In the genomic region with DNA sequence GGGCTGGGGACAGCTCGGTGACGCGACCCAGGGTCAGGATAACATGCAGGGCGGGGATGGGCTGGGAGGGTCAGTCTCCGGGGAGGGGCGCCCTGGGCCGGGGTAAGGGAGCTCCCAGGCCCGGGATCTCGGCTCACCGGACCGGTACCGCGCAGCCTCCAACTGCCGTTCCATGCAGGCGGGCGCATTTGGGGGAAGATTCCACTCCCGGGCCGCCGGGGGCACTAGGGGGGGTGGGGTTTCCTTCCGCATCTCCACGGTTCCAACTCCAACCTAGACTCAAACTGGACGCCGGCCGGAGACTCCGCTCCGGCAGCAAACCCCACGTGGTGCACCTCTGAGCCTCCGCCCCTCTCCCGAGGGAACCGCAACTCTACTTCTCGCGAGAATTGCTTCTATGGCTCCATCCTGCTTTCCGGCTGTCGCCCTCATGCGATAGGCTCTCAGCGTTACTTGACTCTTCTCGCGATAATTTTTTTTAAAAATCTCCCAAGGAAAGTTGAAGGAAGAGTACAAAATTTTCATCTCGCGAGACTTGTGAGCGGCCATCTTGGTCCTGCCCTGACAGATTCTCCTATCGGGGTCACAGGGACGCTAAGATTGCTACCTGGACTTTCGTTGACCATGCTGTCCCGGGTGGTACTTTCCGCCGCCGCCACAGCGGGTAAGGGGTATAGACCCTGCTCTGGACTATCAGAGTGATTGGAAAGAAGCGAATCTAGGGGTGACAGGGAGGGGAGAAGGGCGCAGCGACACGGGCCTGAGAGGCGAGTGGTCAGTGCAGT, we compare ENCODE assay signal across 8 cellular contexts. TPM values are rescaled to one million over a fixed set of nuclear protein-coding genes. Genes with fewer than 3 reads are reported as not detected.
A peak's percentile ranks its signal among the peaks of the same experiment; 100 is the strongest.
DNase-seq lines count a peak whose midpoint lies in the region; ATAC-seq, FAIRE-seq and TF ChIP-seq lines count a peak whose summit lies in the region.

A gene with protein sequence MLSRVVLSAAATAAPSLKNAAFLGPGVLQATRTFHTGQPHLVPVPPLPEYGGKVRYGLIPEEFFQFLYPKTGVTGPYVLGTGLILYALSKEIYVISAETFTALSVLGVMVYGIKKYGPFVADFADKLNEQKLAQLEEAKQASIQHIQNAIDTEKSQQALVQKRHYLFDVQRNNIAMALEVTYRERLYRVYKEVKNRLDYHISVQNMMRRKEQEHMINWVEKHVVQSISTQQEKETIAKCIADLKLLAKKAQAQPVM (plus strand): TSS at position 547 of the 785 bp plus-strand sequence. CDS start 78 bp downstream, at position 625.
Gene WDR77 (minus strand): TSS at position 339 of the 785 bp plus-strand sequence. CDS start 87 bp downstream, at position 252.

- H3K4me3 ChIP-seq in Loucy (ENCODE audit: low read length, poor library complexity, severe bottlenecking): peak within 1 kb of the TSS; percentile 81
- peak within 1 kb of the TSS; percentile 97 for H3K4me3 ChIP-seq in fibroblast of mammary gland (ENCODE audit: control insufficient read depth, low read depth, low read length)

- H3K4me2 ChIP-seq in Loucy (ENCODE audit: low read depth, low read length, poor library complexity, severe bottlenecking): peak within 1 kb of the TSS; percentile 93

- peaks cover 80% of the 10 kb centered on the region for H3K4me1 ChIP-seq in Loucy (ENCODE audit: insufficient read depth, low read length, poor library complexity, severe bottlenecking)

- peak within 1 kb of the TSS; percentile 98 to 100 (median 99) for H3K27ac Mint-ChIP-seq in naive thymus-derived CD8-positive, alpha-beta T cell

- peak; percentile 93 to 95 for ATAC-seq in naive thymus-derived CD8-positive, alpha-beta T cell

- peak within 1 kb of the TSS; percentile 94 to 100 (median 100) for H3K4me3 Mint-ChIP-seq in naive thymus-derived CD8-positive, alpha-beta T cell

- peaks cover 39 to 84% (median 79%) of the 10 kb centered on the region in 4 donors for H3K4me1 Mint-ChIP-seq in naive thymus-derived CD8-positive, alpha-beta T cell

- peak; percentile 29 for TF ChIP-seq POLR2A in H54 (IDR thresholded peaks at IDR 0.05; ENCODE audit: low read depth, low read length)
- TF ChIP-seq POLR2A in Raji (IDR thresholded peaks at IDR 0.05; ENCODE audit: insufficient read depth, low read depth, low read length): peak; percentile 74

- H3K9me3 Mint-ChIP-seq in naive thymus-derived CD8-positive, alpha-beta T cell: no peaks in the 10 kb centered on the region

- no peaks in the 10 kb centered on the region for H3F3A ChIP-seq in Loucy (ENCODE audit: low read depth)

- no peaks in the 10 kb centered on the region for H3K27me3 Mint-ChIP-seq in naive thymus-derived CD8-positive, alpha-beta T cell

- peaks cover 14 to 59% (median 16%) of the 10 kb centered on the region in 3 donors for H3K36me3 Mint-ChIP-seq in naive thymus-derived CD8-positive, alpha-beta T cell

- H3K27me3 ChIP-seq in Loucy (ENCODE audit: insufficient read depth, low read length, poor library complexity, severe bottlenecking): no peaks in the 10 kb centered on the region

- 0 out of 2 replicates have a peak, but pooled peaks cover 3% of the 10 kb centered on the region for H3K36me3 ChIP-seq in Loucy (ENCODE audit: insufficient read depth, low read length)

- DNase-seq in EL (peak; percentile 99), H54 (ENCODE audit: insufficient read length, low spot score) (peak; percentile 87), fibroblast of mammary gland (ENCODE audit: low read depth) (peak; percentile 99)
- DNase-seq in activated T-helper 9 cell treated with anti-CD3 and anti-CD28 coated beads, Interleukin-2, amount 50 U/mL, for 16 hours (ENCODE audit: low read depth): peak; percentile 84
- peak; percentile 71 to 96 (median 92) for DNase-seq in naive thymus-derived CD8-positive, alpha-beta T cell
- DNase-seq in stimulated activated naive CD4-positive, alpha-beta T cell (lab: John Stamatoyannopoulos, UW): peak; percentile 78 to 95 (median 92)

- POLR2A ChIA-PET in naive thymus-derived CD8-positive, alpha-beta T cell (lab: Charles Lee): interaction anchor here (0.7 to 2.5 kb wide), 15 partner anchors 9 to 257 kb away, joined by 3 to 32 read pairs (median 5); partner anchors contain the start of gene C1orf162

- H3K79me2 ChIP-seq in Loucy (ENCODE audit: insufficient read depth, low read length): peaks cover 84% of the 10 kb centered on the region

- FAIRE-seq in H54 (lab: Jason Lieb, UNC): peak; percentile 98

- H3K9ac ChIP-seq in Loucy (ENCODE audit: low read depth, low read length, poor library complexity, severe bottlenecking): peak within 1 kb of the TSS; percentile 82

- H3K9me2 ChIP-seq in Loucy (replicated peaks; ENCODE audit: low read depth, low read length): no peaks in the 10 kb centered on the region

- H4K20me1 ChIP-seq in Loucy (ENCODE audit: insufficient read depth, low read length, poor library complexity, severe bottlenecking): peaks cover 28% of the 10 kb centered on the region

- TF ChIP-seq CTCF in Loucy (conservative IDR thresholded peaks at IDR 0.05; ENCODE audit: low read length) (no peak), fibroblast of mammary gland (conservative IDR thresholded peaks at IDR 0.05; ENCODE audit: control insufficient read depth, insufficient read depth, low read depth, low read length) (no peak)

- H2AFZ ChIP-seq in Loucy (ENCODE audit: low read length): peak within 1 kb of the TSS; percentile 71

- H3K9me3 ChIP-seq in Loucy (ENCODE audit: insufficient read depth, low read depth, low read length): no peaks in the 10 kb centered on the region

RNA-seq across cellular contexts. Expression of the first gene that starts in this region (rescaled TPM):
- total RNA-seq in naive thymus-derived CD8-positive, alpha-beta T cell: 100 to 1,000 TPM; 105 to 115 TPM
- polyA plus RNA-seq in naive thymus-derived CD8-positive, alpha-beta T cell: 100 to 1,000 TPM; 411 to 437 (median 416) TPM

RNA-seq across cellular contexts. Expression of gene WDR77, which starts in this region (rescaled TPM):
- 10 to 100 TPM; 35.4 to 35.9 TPM for total RNA-seq in naive thymus-derived CD8-positive, alpha-beta T cell
- polyA plus RNA-seq in naive thymus-derived CD8-positive, alpha-beta T cell: 10 to 100 TPM; 36.9 to 44.6 (median 43.9) TPM

Comparison
In these comparisons a context has a peak if more than half of its experiments do, and no peak if none do; other contexts are left out.
1. Peak in every context shown above with its lines: DNase-seq, ATAC-seq and H3K4me3 ChIP-seq.